ENCODE assay signal across 9 cellular contexts in genomic region chr20:25090492-25091429, GRCh38. TPM values are rescaled to one million over a fixed set of nuclear protein-coding genes. Genes with fewer than 3 reads are reported as not detected.
A peak's percentile ranks its signal among the peaks of the same experiment; 100 is the strongest.
DNase-seq lines count a peak whose midpoint lies in the region; ATAC-seq and TF ChIP-seq lines count a peak whose summit lies in the region.
"Had no signal": no experiment of that assay in that cellular context is flagged by ENCODE, and none has a peak within 500 bp of the region (broad histone marks: within the 10 kb centered on the region; RNA-seq: fewer than 3 reads in every experiment).

No MANE protein-coding gene starts in this region.

- TF ChIP-seq CTCF in mucosa of descending colon (IDR thresholded peaks at IDR 0.05): no peak

- H3K27me3 Mint-ChIP-seq in activated CD4-positive, alpha-beta T cell treated with anti-CD3 and anti-CD28 coated beads, Interleukin-2, amount 10 ng/mL, durations not matched to agents 24 days and 14 days: peaks cover 19% of the 10 kb centered on the region

- no peaks in the 10 kb centered on the region for H3K4me1 ChIP-seq in mucosa of descending colon (ENCODE audit: low read depth)

- H3K9me3 ChIP-seq in mucosa of descending colon: no peaks in the 10 kb centered on the region
- H3K9me3 ChIP-seq: neutrophil had no signal

- no peaks in the 10 kb centered on the region for H3K36me3 ChIP-seq in mucosa of descending colon (ENCODE audit: low read depth)
- H3K36me3 ChIP-seq: neutrophil had no signal

- H3K9me3 Mint-ChIP-seq in activated CD4-positive, alpha-beta T cell treated with anti-CD3 and anti-CD28 coated beads, Interleukin-2, amount 10 ng/mL, durations not matched to agents 24 days and 14 days: no peaks in the 10 kb centered on the region

- peak overlapping the region; percentile 40 for H3K4me3 Mint-ChIP-seq in activated CD4-positive, alpha-beta T cell treated with anti-CD3 and anti-CD28 coated beads, Interleukin-2, amount 10 ng/mL, durations not matched to agents 24 days and 14 days

- no peak overlapping the region for H3K27ac Mint-ChIP-seq in activated CD4-positive, alpha-beta T cell treated with anti-CD3 and anti-CD28 coated beads, Interleukin-2, amount 10 ng/mL, durations not matched to agents 24 days and 14 days

- H3K36me3 Mint-ChIP-seq in activated CD4-positive, alpha-beta T cell treated with anti-CD3 and anti-CD28 coated beads, Interleukin-2, amount 10 ng/mL, durations not matched to agents 24 days and 14 days (ENCODE audit: low read depth): no peaks in the 10 kb centered on the region

- no peak overlapping the region for H3K4me3 ChIP-seq in mucosa of descending colon

- H3K4me1 Mint-ChIP-seq in activated CD4-positive, alpha-beta T cell treated with anti-CD3 and anti-CD28 coated beads, Interleukin-2, amount 10 ng/mL, durations not matched to agents 24 days and 14 days: peaks cover 15% of the 10 kb centered on the region

- intact Hi-C loops in activated CD4-positive, alpha-beta T cell treated with anti-CD3 and anti-CD28 coated beads, Interleukin-2, amount 10 ng/mL, durations not matched to agents 24 days and 14 days (cut with micrococcal nuclease): no loop called here
- intact Hi-C loops in mucosa of descending colon (cut with DNase I, micrococcal nuclease) (no loop called here), sciatic nerve (cut with DNase I) (no loop called here)

- ATAC-seq in GM19395 (IDR thresholded peaks at IDR 0.05; ENCODE audit: unreplicated experiment) (peak; percentile 60), mucosa of descending colon (peak; percentile 93), sciatic nerve (no peak)

- DNase-seq in NCI-H1092 (lab: John Stamatoyannopoulos, UW) (peak; percentile 81), mucosa of descending colon (peak; percentile 53 to 80 (median 60)), sciatic nerve (ENCODE audit: low spot score) (no peak), HUDEP-2 (lab: John Stamatoyannopoulos, UW; ENCODE audit: unreplicated experiment in 76 of 76) (no peak), DMS114 treated with DMSO at 0.1 percent for 48 hours (lab: John Stamatoyannopoulos, UW; ENCODE audit: unreplicated experiment) (no peak), NOMO-1 (lab: John Stamatoyannopoulos, UW; ENCODE audit: unreplicated experiment in 2 of 2) (no peak)
- DNase-seq in activated CD4-positive, alpha-beta T cell treated with anti-CD3 and anti-CD28 coated beads, Interleukin-2, amount 10 ng/mL, durations not matched to agents 24 days and 14 days: peak; percentile 86

RNA-seq across cellular contexts. Expression of gene VSX1, which starts 8.8 kb away (rescaled TPM):
- not detected in 2 replicates for total RNA-seq in activated CD4-positive, alpha-beta T cell treated with anti-CD3 and anti-CD28 coated beads, Interleukin-2, amount 10 ng/mL, durations not matched to agents 24 days and 14 days
- total RNA-seq in mucosa of descending colon (under 1 TPM in 1 of 3 donors, not detected in 2; 0.22 TPM), sciatic nerve (not detected)

RNA-seq across cellular contexts. Expression of gene ACSS1, which starts 32.8 kb away (rescaled TPM):
- total RNA-seq in activated CD4-positive, alpha-beta T cell treated with anti-CD3 and anti-CD28 coated beads, Interleukin-2, amount 10 ng/mL, durations not matched to agents 24 days and 14 days: 13.0 and 13.5 TPM in 2 replicates
- 10 to 100 TPM; 29.8 to 37.9 (median 36.9) TPM for total RNA-seq in mucosa of descending colon
- 27.4 TPM for total RNA-seq in sciatic nerve

Comparison
In these comparisons a context has a peak if more than half of its experiments do, and no peak if none do; other contexts are left out.
1. DNase-seq: peak in NCI-H1092 (single experiment), activated CD4-positive, alpha-beta T cell treated with anti-CD3 and anti-CD28 coated beads, Interleukin-2, amount 10 ng/mL, durations not matched to agents 24 days and 14 days (single experiment) and mucosa of descending colon (3 of 3); none in sciatic nerve (single experiment), HUDEP-2 (0 of 76), DMS114 treated with DMSO at 0.1 percent for 48 hours (single experiment) and NOMO-1 (0 of 2).